Comparison of ENCODE assay signal across 7 cellular contexts in the genomic region with DNA sequence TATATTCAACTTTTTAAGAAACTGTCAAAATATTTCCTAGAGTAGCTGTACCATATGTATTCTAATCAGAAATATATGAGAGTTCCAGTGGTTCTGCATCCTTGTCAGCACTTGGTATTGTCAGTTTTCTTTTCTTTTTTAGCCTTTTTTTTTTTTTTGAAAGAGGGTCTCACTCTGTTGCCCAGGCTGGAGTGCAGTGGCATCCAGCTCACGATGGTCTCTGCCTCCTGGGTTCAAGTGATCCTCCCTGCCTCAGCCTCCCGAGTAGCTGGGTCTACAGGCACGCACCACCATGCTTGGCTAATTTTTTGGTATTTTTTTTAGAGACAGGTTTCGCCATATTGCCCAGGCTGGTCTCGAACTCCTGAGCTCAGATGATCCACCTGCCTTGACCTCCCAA.
"Had no signal": no experiment of that assay in that cellular context is flagged by ENCODE, and none has a peak within 500 bp of the region (broad histone marks: within the 10 kb centered on the region; RNA-seq: fewer than 3 reads in every experiment).

No MANE protein-coding gene starts in this region.

- ATAC-seq: HepG2 had no signal

- H3K4me1 Mint-ChIP-seq: IgD-negative memory B cell had no signal

- DNase-seq: IMR-90, KBM-7, KG1 had no signal

- H3K27ac ChIP-seq: HL-60 had no signal

- H3K27ac Mint-ChIP-seq: IgD-negative memory B cell had no signal

- H3K4me3 Mint-ChIP-seq: IgD-negative memory B cell had no signal

- FAIRE-seq: HepG2, HTR-8/SVneo had no signal
